In genomic region chr4:155442267-155443105, GRCh38 we compare ENCODE assay signal across 8 cellular contexts.
DNase-seq lines count a peak whose midpoint lies in the region; ATAC-seq, FAIRE-seq and TF ChIP-seq lines count a peak whose summit lies in the region.

No MANE protein-coding gene starts in this region.

- H3K9ac ChIP-seq in H1 (replicated peaks in 1 of 4; ENCODE audit: extremely low read depth in 1 of 4, low read depth in 3 of 4, low read length in 3 of 4) (no peak overlapping the region), mesenchymal stem cell (ENCODE audit: low read length) (peak overlapping the region; percentile 72)

- peak; percentile 36 for DNase-seq in GM13977 (ENCODE audit: low spot score)
- peak; percentile 60 to 76 for DNase-seq in NCI-H446 (lab: John Stamatoyannopoulos, UW)
- peak; percentile 68 for DNase-seq in activated CD8-positive, alpha-beta T cell treated with anti-CD3 and anti-CD28 coated beads, Interleukin-2, amount 10 ng/mL, durations not matched to agents 7 days and 5 days
- DNase-seq in H1 (ENCODE audit: low read depth in 1 of 2, low spot score in 2 of 2), result peak; percentile 23 to 89
- DNase-seq in mesenchymal stem cell, result peak; percentile 74
- peak; percentile 37 for DNase-seq in stimulated activated CD8-positive, alpha-beta memory T cell treated with anti-CD3 and anti-CD28 coated beads, Interleukin-12 subunit alpha, Interleukin-12 subunit beta, amount 100 ng/mL, for 1 hour (ENCODE audit: low read depth)

- H4K91ac ChIP-seq in H1 (replicated peaks; ENCODE audit: insufficient read length, low read length), result no peak overlapping the region
- H4K91ac ChIP-seq in mesenchymal stem cell (ENCODE audit: low read length), result no peak overlapping the region

- no peak overlapping the region for H3K4me3 Mint-ChIP-seq in activated CD8-positive, alpha-beta T cell treated with anti-CD3 and anti-CD28 coated beads, Interleukin-2, amount 10 ng/mL, durations not matched to agents 7 days and 5 days

- no peaks in the 10 kb centered on the region for H3K36me3 ChIP-seq in H1 (ENCODE audit: control insufficient read depth in 2 of 4, insufficient read depth in 4 of 4, low read length in 3 of 4)
- H3K36me3 ChIP-seq in mesenchymal stem cell (ENCODE audit: control insufficient read depth in 1 of 2, insufficient read depth in 2 of 2, low read depth in 1 of 2, low read length in 2 of 2), result no peaks in the 10 kb centered on the region

- H2BK20ac ChIP-seq in H1 (ENCODE audit: low read length), result no peak overlapping the region

- H3K27me3 Mint-ChIP-seq in activated CD8-positive, alpha-beta T cell treated with anti-CD3 and anti-CD28 coated beads, Interleukin-2, amount 10 ng/mL, durations not matched to agents 7 days and 5 days (ENCODE audit: low read depth), result peaks cover 7% of the 10 kb centered on the region

- no peaks in the 10 kb centered on the region for H3K9me3 Mint-ChIP-seq in activated CD8-positive, alpha-beta T cell treated with anti-CD3 and anti-CD28 coated beads, Interleukin-2, amount 10 ng/mL, durations not matched to agents 7 days and 5 days (ENCODE audit: insufficient read depth)

- H3K27ac ChIP-seq in 22Rv1 (no peak overlapping the region), H1 (ENCODE audit: low read depth, low read length) (no peak overlapping the region), mesenchymal stem cell (ENCODE audit: low read length, poor library complexity, severe bottlenecking) (peak overlapping the region; percentile 6)

- H3K23me2 ChIP-seq in H1 (ENCODE audit: low read depth, low read length), result no peaks in the 10 kb centered on the region

- no peak overlapping the region for H2BK120ac ChIP-seq in H1 (replicated peaks; ENCODE audit: low read depth, low read length)
- H2BK120ac ChIP-seq in mesenchymal stem cell (ENCODE audit: low read depth, low read length), result no peak overlapping the region

- H3K79me2 ChIP-seq in H1 (ENCODE audit: control insufficient read depth in 1 of 2, insufficient read depth in 2 of 2, low read length in 2 of 2), result no peaks in the 10 kb centered on the region

- H3K36me3 Mint-ChIP-seq in activated CD8-positive, alpha-beta T cell treated with anti-CD3 and anti-CD28 coated beads, Interleukin-2, amount 10 ng/mL, durations not matched to agents 7 days and 5 days (ENCODE audit: low read depth), result no peaks in the 10 kb centered on the region

- H4K8ac ChIP-seq in H1 (ENCODE audit: extremely low read depth, insufficient read depth, low read length) (no peak overlapping the region), mesenchymal stem cell (ENCODE audit: low read length) (no peak overlapping the region)

- H3K4me2 ChIP-seq in H1 (ENCODE audit: insufficient read depth in 1 of 2, low read depth in 2 of 2, low read length in 2 of 2) (no peak overlapping the region), mesenchymal stem cell (ENCODE audit: low read length, poor library complexity, severe bottlenecking) (peak overlapping the region; percentile 18)

- no peaks in the 10 kb centered on the region for H3K9me3 ChIP-seq in H1 (ENCODE audit: insufficient read depth in 2 of 2, low read depth in 1 of 2, low read length in 1 of 2)
- H3K9me3 ChIP-seq in mesenchymal stem cell (ENCODE audit: control insufficient read depth, low read length), result no peaks in the 10 kb centered on the region

- no peak overlapping the region for H3K23ac ChIP-seq in H1 (ENCODE audit: insufficient read length)
- no peak overlapping the region for H3K23ac ChIP-seq in mesenchymal stem cell (ENCODE audit: low read length in 2 of 2)

- TF ChIP-seq RAD21 in H1 (IDR thresholded peaks at IDR 0.05 in 1 of 2, conservative IDR thresholded peaks at IDR 0.05 in 1 of 2; ENCODE audit: low read depth in 2 of 2, low read length in 2 of 2), result peak; percentile 85 to 88

- no peak overlapping the region for H2BK5ac ChIP-seq in H1 (ENCODE audit: low read depth, low read length)
- no peak overlapping the region for H2BK5ac ChIP-seq in mesenchymal stem cell (ENCODE audit: low read depth, low read length, poor library complexity, severe bottlenecking)

- no peak overlapping the region for H3K4me3 ChIP-seq in H1 (ENCODE audit: extremely low read depth in 1 of 4, insufficient read depth in 2 of 4, low read depth in 3 of 4, low read length in 4 of 4)
- H3K4me3 ChIP-seq in mesenchymal stem cell (ENCODE audit: insufficient read depth in 1 of 2, low read depth in 1 of 2, low read length in 2 of 2), result peak overlapping the region in 1 of 2 experiments; percentile 28

- no peak overlapping the region for H3K56ac ChIP-seq in H1 (replicated peaks; ENCODE audit: insufficient read length, low read depth, low read length)

- no peak overlapping the region for H2AK5ac ChIP-seq in H1 (ENCODE audit: low read depth, low read length)
- no peak overlapping the region for H2AK5ac ChIP-seq in mesenchymal stem cell (ENCODE audit: low read length, severe bottlenecking)

- H3K4me1 ChIP-seq in H1 (replicated peaks in 1 of 4; ENCODE audit: control insufficient read depth in 3 of 4, insufficient read depth in 4 of 4, low read length in 3 of 4) (no peaks in the 10 kb centered on the region), mesenchymal stem cell (ENCODE audit: control insufficient read depth, insufficient read depth, low read depth, low read length) (no peaks in the 10 kb centered on the region)

- peak; percentile 84 for FAIRE-seq in H1 (lab: Jason Lieb, UNC)

- CTCF ChIA-PET in activated CD8-positive, alpha-beta T cell treated with anti-CD3 and anti-CD28 coated beads, Interleukin-2, amount 10 ng/mL, durations not matched to agents 7 days and 5 days (lab: Charles Lee), result interaction anchor here (0.9 to 2.1 kb wide), 2 partner anchors 12 to 345 kb away, joined by 5 to 6 read pairs; no protein-coding TSS in a partner anchor
- CTCF ChIA-PET in H1 (lab: Charles Lee; ENCODE audit: partially characterized antibody), result interaction anchor here (0.6 to 4.0 kb wide), 9 partner anchors 12 to 344 kb away, joined by 3 to 30 read pairs (median 3); no protein-coding TSS in a partner anchor

- H3K79me1 ChIP-seq in H1 (ENCODE audit: low read depth, low read length) (no peaks in the 10 kb centered on the region), mesenchymal stem cell (replicated peaks; ENCODE audit: low read length, poor library complexity, severe bottlenecking) (no peaks in the 10 kb centered on the region)

- H2BK15ac ChIP-seq in H1 (ENCODE audit: low read length), result no peak overlapping the region
- H2BK15ac ChIP-seq in mesenchymal stem cell (ENCODE audit: low read depth, poor library complexity, severe bottlenecking), result no peak overlapping the region

- no peak overlapping the region for H2BK12ac ChIP-seq in H1 (ENCODE audit: low read depth, low read length)
- H2BK12ac ChIP-seq in mesenchymal stem cell (ENCODE audit: low read length in 2 of 2), result no peak overlapping the region

- H3K4ac ChIP-seq in H1 (replicated peaks; ENCODE audit: insufficient read length, low read depth, low read length) (no peak overlapping the region), mesenchymal stem cell (ENCODE audit: low read depth in 1 of 2, low read length in 2 of 2) (no peak overlapping the region)

- H3K27me3 ChIP-seq in H1 (replicated peaks in 1 of 4; ENCODE audit: control insufficient read depth in 3 of 4, extremely low read depth in 1 of 4, insufficient read depth in 3 of 4, low read length in 3 of 4), result peaks cover 0 to 3% (median 1%) of the 10 kb centered on the region in 4 experiments; a peak in 2 of 7 replicates
- no peaks in the 10 kb centered on the region for H3K27me3 ChIP-seq in mesenchymal stem cell (ENCODE audit: control insufficient read depth in 1 of 2, insufficient read depth in 1 of 2, low read length in 2 of 2)

- H3K27ac Mint-ChIP-seq in activated CD8-positive, alpha-beta T cell treated with anti-CD3 and anti-CD28 coated beads, Interleukin-2, amount 10 ng/mL, durations not matched to agents 7 days and 5 days, result no peak overlapping the region

- H3K14ac ChIP-seq in H1 (ENCODE audit: insufficient read length), result no peak overlapping the region
- H3K14ac ChIP-seq in mesenchymal stem cell (ENCODE audit: low read length in 2 of 2), result no peak overlapping the region

- H4K20me1 ChIP-seq in H1 (replicated peaks in 1 of 2; ENCODE audit: control insufficient read depth in 1 of 2, insufficient read depth in 2 of 2, low read length in 2 of 2), result no peaks in the 10 kb centered on the region

- TF ChIP-seq POLR2A in H1 (IDR thresholded peaks at IDR 0.05; ENCODE audit: control extremely low read depth in 1 of 2, low read depth in 2 of 2, low read length in 2 of 2), result no peak

- POLR2A ChIA-PET in activated CD8-positive, alpha-beta T cell treated with anti-CD3 and anti-CD28 coated beads, Interleukin-2, amount 10 ng/mL, durations not matched to agents 7 days and 5 days (lab: Charles Lee), result no interaction called here
- POLR2A ChIA-PET in H1 (lab: Charles Lee; ENCODE audit: partially characterized antibody), result no interaction called here

- in situ Hi-C loops in GM13977 (cut with MboI; ENCODE audit: low pct_unique_long_range_greater_than_20kb, low sequenced_read_pairs, unreplicated experiment), result loop anchor here (25.0 kb wide), 1 partner anchor 345 kb away; no protein-coding TSS in a partner anchor

- H3K18ac ChIP-seq in H1 (ENCODE audit: extremely low read depth, low read length) (no peak overlapping the region), mesenchymal stem cell (ENCODE audit: low read depth in 1 of 2, low read length in 2 of 2) (no peak overlapping the region)

- no peak overlapping the region for H4K5ac ChIP-seq in H1 (ENCODE audit: insufficient read length, low read depth, low read length)

- H3K4me1 Mint-ChIP-seq in activated CD8-positive, alpha-beta T cell treated with anti-CD3 and anti-CD28 coated beads, Interleukin-2, amount 10 ng/mL, durations not matched to agents 7 days and 5 days (ENCODE audit: low read depth), result peaks cover 3% of the 10 kb centered on the region

- WGBS in H1 (ENCODE audit: extremely low coverage in 1 of 2, insufficient coverage in 1 of 2, insufficient read length in 1 of 2, insufficient replicate concordance in 2 of 2, low coverage in 1 of 2, low lambda C conversion rate in 2 of 2, missing lambda C conversion rate in 1 of 2), 2 experiments, result 73% methylated on average over 10 of the region's 10 CpGs; no CpG with 5 or more reads in 1 of the 2 experiments
- 42% methylated on average over 6 of the region's 10 CpGs for WGBS in mesenchymal stem cell

- peak; percentile 90 for ATAC-seq in HG02981 (IDR thresholded peaks at IDR 0.05; ENCODE audit: unreplicated experiment)
- peak; percentile 57 for ATAC-seq in activated CD8-positive, alpha-beta T cell treated with anti-CD3 and anti-CD28 coated beads, Interleukin-2, amount 10 ng/mL, durations not matched to agents 7 days and 5 days

- no peak overlapping the region for H2AFZ ChIP-seq in H1 (ENCODE audit: low read length)
- H2AFZ ChIP-seq in mesenchymal stem cell (ENCODE audit: low read depth, low read length), result no peak overlapping the region

- TF ChIP-seq EP300 in H1 (IDR thresholded peaks at IDR 0.05; ENCODE audit: borderline replicate concordance in 1 of 2, low read depth in 2 of 2, low read length in 2 of 2), result no peak

- TF ChIP-seq CTCF in 22Rv1 (IDR thresholded peaks at IDR 0.05), result peak; percentile 98
- peak; percentile 91 for TF ChIP-seq CTCF in GM13977 (IDR thresholded peaks at IDR 0.05; ENCODE audit: extremely low read depth, insufficient read depth, missing control alignments)
- TF ChIP-seq CTCF in H1 (IDR thresholded peaks at IDR 0.05; ENCODE audit: control extremely low read depth in 1 of 3, insufficient read depth in 1 of 3, low read depth in 1 of 3, low read length in 3 of 3), result peak; percentile 71 to 92 (median 79)

TF ChIP-seq in H1, 55 proteins besides CTCF, POLR2A, EP300 and RAD21 (continues in another document):
- TF ChIP-seq ZNF274 (IDR thresholded peaks at IDR 0.05; ENCODE audit: borderline replicate concordance, extremely low read depth, low read length), result no peak
